ENCODE assay signal across 26 cellular contexts in the genomic region with DNA sequence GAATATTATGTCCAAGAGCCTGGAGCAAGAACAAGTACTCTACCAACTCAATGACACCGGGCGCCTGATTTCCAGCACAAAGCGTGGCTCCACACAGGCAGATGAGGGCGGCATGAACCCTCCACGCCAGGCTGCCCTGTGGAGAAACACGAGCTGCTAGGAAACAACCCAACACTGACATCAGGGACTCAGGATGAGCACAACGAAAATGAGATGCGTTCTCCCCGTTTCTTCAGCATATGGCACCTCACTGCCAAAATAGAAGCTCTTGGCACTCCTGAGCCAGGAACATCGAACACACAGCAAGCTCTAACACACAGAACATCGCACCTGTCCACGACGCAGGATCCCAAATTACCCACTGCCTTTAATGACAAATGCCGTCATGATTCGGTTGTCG.
"Had no signal": no experiment of that assay in that cellular context is flagged by ENCODE, and none has a peak within 500 bp of the region (broad histone marks: within the 10 kb centered on the region; RNA-seq: fewer than 3 reads in every experiment).

No MANE protein-coding gene starts in this region.

- ATAC-seq: activated CD4-positive, CD25-positive, alpha-beta regulatory T cell treated with anti-CD3 and anti-CD28 coated beads, Interleukin-2, amount 50 U/mL, for 24 hours; activated CD8-positive, alpha-beta memory T cell treated with anti-CD3 and anti-CD28 coated beads, Interleukin-2, amount 10 ng/mL, durations not matched to agents 7 days and 5 days; activated CD8-positive, alpha-beta T cell treated with anti-CD3 and anti-CD28 coated beads for 36 hours; activated T-cell treated with anti-CD3 and anti-CD28 coated beads, Interleukin-2, amount 50 U/mL, for 4 hours; activated T-helper 17 cell treated with anti-CD3 and anti-CD28 coated beads, Interleukin-2, amount 50 U/mL, for 72 hours; body of pancreas; SK-N-SH treated with all-trans-retinoic acid at 6 μM for 48 hours had no signal

- H3K4me3 Mint-ChIP-seq: activated CD8-positive, alpha-beta memory T cell treated with anti-CD3 and anti-CD28 coated beads, Interleukin-2, amount 10 ng/mL, durations not matched to agents 7 days and 5 days; activated CD8-positive, alpha-beta T cell treated with anti-CD3 and anti-CD28 coated beads for 36 hours; activated naive CD4-positive, alpha-beta T cell treated with anti-CD3 and anti-CD28 coated beads for 36 hours; activated naive CD8-positive, alpha-beta T cell; activated T-cell treated with anti-CD3 and anti-CD28 coated beads, Interleukin-2, amount 50 U/mL, for 4 hours; activated T-helper 17 cell treated with anti-CD3 and anti-CD28 coated beads, Interleukin-2, amount 50 U/mL, for 72 hours; central memory CD8-positive, alpha-beta T cell had no signal

- H3K4me1 Mint-ChIP-seq: activated CD8-positive, alpha-beta memory T cell treated with anti-CD3 and anti-CD28 coated beads, Interleukin-2, amount 10 ng/mL, durations not matched to agents 7 days and 5 days; activated T-helper 17 cell treated with anti-CD3 and anti-CD28 coated beads, Interleukin-2, amount 50 U/mL, for 72 hours; central memory CD8-positive, alpha-beta T cell had no signal

- DNase-seq: activated CD4-positive, alpha-beta T cell treated with anti-CD3 and anti-CD28 coated beads for 4 hours; activated CD8-positive, alpha-beta memory T cell treated with anti-CD3 and anti-CD28 coated beads, Interleukin-2, amount 10 ng/mL, durations not matched to agents 7 days and 5 days; activated CD8-positive, alpha-beta T cell treated with anti-CD3 and anti-CD28 coated beads for 36 hours; activated gamma-delta T cell; activated naive CD4-positive, alpha-beta T cell treated with anti-CD3 and anti-CD28 coated beads for 36 hours; activated T-cell treated with anti-CD3 and anti-CD28 coated beads, Interleukin-2, amount 50 U/mL, for 4 hours; body of pancreas; MM.1S; NCI-H1105; NCI-H1436; NCI-H1694 treated with DMSO at 0.1 percent for 48 hours; NCI-H2029 treated with DMSO at 0.1 percent for 48 hours; NCI-H345; NCI-H510A; NCI-H69; NK-92 treated with Interleukin-12 subunit alpha and Interleukin-12 subunit beta, amount 100 ng/mL, for 24 hours; Peyer's patch; Right ventricle myocardium superior; SW 1271 had no signal

- H3K27me3 Mint-ChIP-seq: activated CD8-positive, alpha-beta memory T cell treated with anti-CD3 and anti-CD28 coated beads, Interleukin-2, amount 10 ng/mL, durations not matched to agents 7 days and 5 days; activated CD8-positive, alpha-beta T cell treated with anti-CD3 and anti-CD28 coated beads for 36 hours; activated naive CD8-positive, alpha-beta T cell; activated T-helper 17 cell treated with anti-CD3 and anti-CD28 coated beads, Interleukin-2, amount 50 U/mL, for 72 hours; central memory CD8-positive, alpha-beta T cell had no signal

- H3K9me3 ChIP-seq: ascending aorta, body of pancreas, Peyer's patch, SJSA1 had no signal

- H3K9me3 Mint-ChIP-seq: activated CD8-positive, alpha-beta T cell treated with anti-CD3 and anti-CD28 coated beads for 36 hours; activated naive CD4-positive, alpha-beta T cell treated with anti-CD3 and anti-CD28 coated beads for 36 hours; activated T-cell treated with anti-CD3 and anti-CD28 coated beads, Interleukin-2, amount 50 U/mL, for 4 hours; activated T-helper 17 cell treated with anti-CD3 and anti-CD28 coated beads, Interleukin-2, amount 50 U/mL, for 72 hours; central memory CD8-positive, alpha-beta T cell had no signal

- H3K27ac Mint-ChIP-seq: activated CD8-positive, alpha-beta memory T cell treated with anti-CD3 and anti-CD28 coated beads, Interleukin-2, amount 10 ng/mL, durations not matched to agents 7 days and 5 days; activated CD8-positive, alpha-beta T cell treated with anti-CD3 and anti-CD28 coated beads for 36 hours; activated naive CD4-positive, alpha-beta T cell treated with anti-CD3 and anti-CD28 coated beads for 36 hours; activated naive CD8-positive, alpha-beta T cell; activated T-helper 17 cell treated with anti-CD3 and anti-CD28 coated beads, Interleukin-2, amount 50 U/mL, for 72 hours had no signal
